ENCODE assay signal across 8 cellular contexts in the genomic region with DNA sequence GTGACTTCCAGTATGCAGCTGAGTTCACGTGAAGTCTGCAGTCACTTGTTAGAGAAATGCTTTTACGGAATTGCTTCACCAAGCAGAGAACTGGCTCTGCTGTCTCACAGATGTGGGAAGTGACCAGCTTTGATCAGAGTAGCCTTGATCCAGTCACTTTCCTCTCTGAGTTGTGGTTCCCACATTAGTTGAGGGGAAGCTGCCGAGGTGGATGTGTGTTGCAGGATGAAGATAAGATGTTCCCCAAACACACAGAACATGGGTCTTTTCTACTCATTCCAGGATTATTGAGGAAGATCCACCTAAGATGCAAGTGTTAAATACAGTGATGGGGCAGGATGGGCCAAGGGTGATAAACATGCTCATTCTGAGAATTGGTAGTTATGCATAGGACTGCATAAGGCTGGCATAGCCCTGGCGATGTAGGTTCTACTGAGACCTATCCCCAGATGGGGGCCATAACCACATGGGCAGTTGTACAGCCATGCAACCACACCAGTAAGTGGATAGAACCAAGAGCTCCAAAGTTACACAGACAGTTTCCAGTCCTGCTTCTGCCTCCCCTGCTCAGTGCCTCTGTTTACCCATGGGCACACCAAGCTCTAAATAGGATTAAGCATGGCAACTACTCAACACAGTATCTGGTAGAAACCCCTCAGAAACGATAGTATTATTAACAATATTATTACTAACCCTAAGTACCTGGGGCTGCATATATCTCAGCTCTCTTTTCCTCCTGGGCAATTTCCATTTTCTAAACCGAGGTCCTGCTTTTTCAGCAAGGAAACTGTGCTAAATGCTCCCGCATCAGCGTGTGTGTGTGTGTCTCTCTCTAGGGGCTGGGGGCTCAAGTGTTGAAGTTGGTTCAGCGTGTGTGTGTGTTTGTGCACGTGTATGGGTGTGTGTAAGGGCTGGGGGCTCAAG.
DNase-seq lines count a peak whose midpoint lies in the region; ATAC-seq and TF ChIP-seq lines count a peak whose summit lies in the region.

No MANE protein-coding gene starts in this region.

- H3K4me1 Mint-ChIP-seq in effector memory CD8-positive, alpha-beta T cell (ENCODE audit: low read depth in 2 of 2) = peaks cover 14% of the 10 kb centered on the region in 2 donors
- H3K4me1 Mint-ChIP-seq in nephron progenitor cell = peaks cover 53% of the 10 kb centered on the region

- H3K4me3 Mint-ChIP-seq in effector memory CD8-positive, alpha-beta T cell = peak overlapping the region; percentile 84 to 89
- H3K4me3 Mint-ChIP-seq in nephron progenitor cell = peak overlapping the region; percentile 89

- TF ChIP-seq CTCF in C4-2B (conservative IDR thresholded peaks at IDR 0.05) = no peak
- TF ChIP-seq CTCF in nephron progenitor cell (IDR thresholded peaks at IDR 0.05) = no peak

- H3K27ac ChIP-seq in C4-2B = peak overlapping the region; percentile 71

- peaks cover 10% of the 10 kb centered on the region for H3K36me3 Mint-ChIP-seq in effector memory CD8-positive, alpha-beta T cell (ENCODE audit: insufficient read depth)
- H3K36me3 Mint-ChIP-seq in nephron progenitor cell (ENCODE audit: low read depth) = no peaks in the 10 kb centered on the region

- DNase-seq in MV-4-11 (lab: John Stamatoyannopoulos, UW) = peak; percentile 16
- no peak for DNase-seq in effector memory CD8-positive, alpha-beta T cell
- no peak for DNase-seq in nephron progenitor cell

- peaks cover 3 to 41% of the 10 kb centered on the region in 2 donors for H3K27me3 Mint-ChIP-seq in effector memory CD8-positive, alpha-beta T cell
- peaks cover 7% of the 10 kb centered on the region for H3K27me3 Mint-ChIP-seq in nephron progenitor cell (ENCODE audit: low read depth, poor library complexity)

- H3K27ac Mint-ChIP-seq in effector memory CD8-positive, alpha-beta T cell = peak overlapping the region; percentile 86 to 95
- peak overlapping the region; percentile 79 for H3K27ac Mint-ChIP-seq in nephron progenitor cell

- ATAC-seq in effector memory CD8-positive, alpha-beta T cell (replicated peaks) = no peak
- ATAC-seq in HG03432 (IDR thresholded peaks at IDR 0.05; ENCODE audit: unreplicated experiment) = no peak
- ATAC-seq in GM21390 (IDR thresholded peaks at IDR 0.05; ENCODE audit: unreplicated experiment) = no peak
- no peak for ATAC-seq in GM21576 (IDR thresholded peaks at IDR 0.05; ENCODE audit: unreplicated experiment)
- ATAC-seq in HG03108 (IDR thresholded peaks at IDR 0.05; ENCODE audit: unreplicated experiment) = no peak

- no peaks in the 10 kb centered on the region for H3K9me3 Mint-ChIP-seq in effector memory CD8-positive, alpha-beta T cell
- H3K9me3 Mint-ChIP-seq in nephron progenitor cell = no peaks in the 10 kb centered on the region
